12 cellular contexts compared by ENCODE assay signal in the genomic region with DNA sequence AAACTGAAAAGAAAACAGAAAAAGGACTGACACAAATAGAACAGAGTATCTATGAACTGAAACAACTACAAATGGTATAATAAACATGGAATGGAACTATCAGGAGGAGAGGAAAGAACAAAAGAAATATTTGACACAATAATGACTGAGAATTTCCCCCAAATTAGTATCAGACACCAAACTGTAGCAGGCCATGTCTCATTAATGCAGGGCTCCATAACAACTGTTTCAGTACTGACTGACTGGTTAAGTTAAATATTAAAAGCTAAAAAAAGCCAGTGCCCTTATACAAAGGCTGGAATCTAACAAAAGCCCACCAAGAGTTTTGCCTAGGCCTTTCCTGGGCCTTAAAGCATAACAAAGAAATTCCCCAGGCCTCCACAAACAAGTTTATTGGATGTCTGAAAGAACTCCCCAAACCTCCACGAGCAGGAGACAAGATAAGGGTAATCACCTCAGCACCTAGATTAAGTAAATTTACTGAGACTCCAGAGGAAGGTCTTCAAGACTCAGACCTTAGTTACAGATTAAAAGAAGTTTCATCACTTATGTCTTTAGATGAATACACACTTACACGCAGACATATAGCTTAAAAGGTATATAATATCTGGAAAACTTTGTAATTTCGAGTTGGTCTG. TPM values are rescaled to one million over a fixed set of nuclear protein-coding genes. Genes with fewer than 3 reads are reported as not detected.
DNase-seq lines count a peak whose midpoint lies in the region; ATAC-seq, FAIRE-seq and TF ChIP-seq lines count a peak whose summit lies in the region.
"Had no signal": no experiment of that assay in that cellular context is flagged by ENCODE, and none has a peak within 500 bp of the region (broad histone marks: within the 10 kb centered on the region; RNA-seq: fewer than 3 reads in every experiment).

No MANE protein-coding gene starts in this region.

- H3K4me2 ChIP-seq in A549, result peak overlapping the region; percentile 54

- TF ChIP-seq EP300 in A549 (IDR thresholded peaks at IDR 0.05) (no peak), upper lobe of left lung (IDR thresholded peaks at IDR 0.05) (no peak)

- DNase-seq in A549 (ENCODE audit: low read depth in 1 of 2, low spot score in 1 of 2), result no peak
- DNase-seq in glomerular visceral epithelial cell (ENCODE audit: extremely low spot score), result peak; percentile 6
- DNase-seq in AG08396 (ENCODE audit: low spot score), result no peak
- no peak for DNase-seq in upper lobe of left lung
- DNase-seq in GM12892 (ENCODE audit: insufficient read length), result no peak
- DNase-seq in RKO (ENCODE audit: low spot score), result no peak
- DNase-seq: central memory CD4-positive, alpha-beta T cell; NCI-H1930; transverse colon had no signal

- no peak for TF ChIP-seq RAD21 in A549 (conservative IDR thresholded peaks at IDR 0.05 in 1 of 2, IDR thresholded peaks at IDR 0.05 in 1 of 2)

- CTCF ChIA-PET in A549 (lab: Yijun Ruan, JAX), result interaction anchor here (0.6 to 1.1 kb wide), 2 partner anchors 11 to 127 kb away, joined by 3 to 5 read pairs; no protein-coding TSS in a partner anchor

- H3K27ac ChIP-seq in A549 (peak overlapping the region in 1 of 2 experiments; percentile 41; a peak in 2 of 6 replicates), upper lobe of left lung (no peak overlapping the region)
- H3K27ac ChIP-seq: transverse colon had no signal

- H3K4me1 ChIP-seq in A549 (peaks cover 26% of the 10 kb centered on the region), upper lobe of left lung (peaks cover 0 to 13% (median 1%) of the 10 kb centered on the region in 4 donors)

- no peaks in the 10 kb centered on the region for H3K27me3 ChIP-seq in upper lobe of left lung
- H3K27me3 ChIP-seq: transverse colon had no signal

- no peak overlapping the region for H3K4me3 ChIP-seq in A549
- no peak overlapping the region for H3K4me3 ChIP-seq in upper lobe of left lung
- H3K4me3 ChIP-seq: transverse colon had no signal

- 17% methylated on average over 3 of the region's 3 CpGs for WGBS in A549 (ENCODE audit: missing lambda C conversion rate)
- WGBS in upper lobe of left lung, 2 donors, result 79 to 85% methylated on average over 3 of the region's 3 CpGs

- H3K36me3 ChIP-seq in upper lobe of left lung, result peaks cover 0 to 20% (median 1%) of the 10 kb centered on the region in 4 donors

- TF ChIP-seq CTCF in A549 (IDR thresholded peaks at IDR 0.05) (no peak), upper lobe of left lung (IDR thresholded peaks at IDR 0.05) (no peak)

- ATAC-seq in A549, result no peak
- ATAC-seq in GM19397 (IDR thresholded peaks at IDR 0.05; ENCODE audit: unreplicated experiment), result peak; percentile 60
- peak; percentile 50 for ATAC-seq in HG03097 (IDR thresholded peaks at IDR 0.05; ENCODE audit: low FRiP score, unreplicated experiment)
- ATAC-seq in upper lobe of left lung (ENCODE audit: low FRiP score in 2 of 2), result no peak
- ATAC-seq: left lobe of liver had no signal

- TF ChIP-seq POLR2A in A549 (IDR thresholded peaks at IDR 0.05; ENCODE audit: low read length) (no peak), upper lobe of left lung (IDR thresholded peaks at IDR 0.05) (no peak), GM12892 (IDR thresholded peaks at IDR 0.05; ENCODE audit: low read depth, low read length) (no peak)

- H3K9me3 ChIP-seq in A549 (no peaks in the 10 kb centered on the region), upper lobe of left lung (no peaks in the 10 kb centered on the region)
- H3K9me3 ChIP-seq: transverse colon had no signal

- POLR2A ChIA-PET in A549 (lab: Yijun Ruan, JAX), result no interaction called here

- FAIRE-seq in A549 (lab: Jason Lieb, UNC) (no peak), GM12892 (lab: Jason Lieb, UNC) (no peak)

TF ChIP-seq in A549, 52 proteins besides CTCF, POLR2A, EP300 and RAD21:
- no peak for TF ChIP-seq TFCP2L1 (CRISPR knock-in tag; IDR thresholded peaks at IDR 0.05)

RNA-seq across cellular contexts. Expression of gene KPNA1, which starts 45.7 kb away (rescaled TPM):
- polyA plus RNA-seq in A549 (2011; rRNA removed) (81.8 and 86.6 TPM in 2 replicates), A549 (2017; fragmentation: RNase III; extraction: RNeasy Plus Mini Kit Qiagen cat#74134 plus additional on column Dnase treatment) (48.1 to 50.7 TPM (median 48.9 TPM) in 3 replicates)
- 19.6 and 25.4 TPM in 2 replicates for polyA plus RNA-seq in A549 (2012; cell fraction: cytosol; rRNA removed)
- 14.9 and 20.9 TPM in 2 replicates for polyA plus RNA-seq in A549 (2012; cell fraction: nucleus; rRNA removed)
- polyA minus RNA-seq in A549 (2011; rRNA and poly(A)+ RNA removed), result 56.5 and 78.2 TPM in 2 replicates
- 100 to 1,000 TPM in 1 of 6 donors, 10 to 100 TPM in 5; 38.9 to 104 (median 43.4) TPM for total RNA-seq in upper lobe of left lung
- polyA plus RNA-seq in GM12892 (2012; ENCODE audit: missing spikeins), result 21.5 TPM

RNA-seq across cellular contexts. Expression of gene WDR5B, which starts 53.2 kb away (rescaled TPM):
- 9.0 and 10.2 TPM in 2 replicates for polyA plus RNA-seq in A549 (2011; rRNA removed)
- 1.4 and 1.8 TPM in 2 replicates for polyA plus RNA-seq in A549 (2012; cell fraction: cytosol; rRNA removed)
- 0.62 and 1.1 TPM in 2 replicates for polyA plus RNA-seq in A549 (2012; cell fraction: nucleus; rRNA removed)
- polyA plus RNA-seq in A549 (2017; fragmentation: RNase III; extraction: RNeasy Plus Mini Kit Qiagen cat#74134 plus additional on column Dnase treatment), result 5.1 to 5.9 TPM (median 5.9 TPM) in 3 replicates
- 4.1 and 4.6 TPM in 2 replicates for polyA minus RNA-seq in A549 (2011; rRNA and poly(A)+ RNA removed)
- 1 to 10 TPM; 2.0 to 8.4 (median 5.4) TPM for total RNA-seq in upper lobe of left lung
- polyA plus RNA-seq in GM12892 (2012; ENCODE audit: missing spikeins), result 3.2 TPM

Comparison
In these comparisons a context has a peak if more than half of its experiments do, and no peak if none do; other contexts are left out.
1. ATAC-seq: peak in GM19397 (single experiment) and HG03097 (single experiment); none in A549 (0 of 2) and upper lobe of left lung (0 of 2).